18 cellular contexts compared by ENCODE assay signal in the genomic region with DNA sequence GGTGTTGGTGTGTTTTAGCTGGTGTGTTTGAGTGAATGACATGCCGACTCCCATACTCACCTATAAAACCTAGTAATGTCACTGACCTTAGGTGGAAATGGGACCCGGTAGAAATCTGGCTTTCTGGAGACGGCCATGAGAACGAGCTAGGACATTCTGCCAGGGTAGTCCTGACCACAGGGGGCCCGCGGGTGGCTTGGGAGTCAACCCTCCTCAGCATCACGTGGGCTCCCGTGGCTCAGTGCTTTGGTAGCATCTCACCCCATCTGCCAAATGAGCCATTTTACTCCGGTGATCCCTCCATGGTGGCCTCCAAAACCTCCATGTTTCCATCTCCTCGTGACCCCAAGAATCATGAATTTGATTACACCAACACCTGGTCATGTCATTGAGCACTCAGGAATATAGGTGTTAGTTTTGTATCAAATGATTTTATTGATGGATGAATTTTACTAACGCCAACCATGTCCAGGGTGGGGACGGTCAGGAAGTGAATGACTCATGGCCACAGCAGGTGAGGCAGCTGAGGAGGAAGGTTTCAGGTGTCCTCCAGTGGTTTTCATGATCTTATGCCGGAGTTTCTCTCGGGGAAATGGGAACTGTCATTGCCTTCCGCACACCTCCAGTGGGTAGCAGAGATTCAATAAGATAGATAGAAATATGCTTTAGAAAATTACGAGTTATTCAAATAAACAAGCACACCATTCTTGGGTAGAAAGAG.
"Had no signal": no experiment of that assay in that cellular context is flagged by ENCODE, and none has a peak within 500 bp of the region (broad histone marks: within the 10 kb centered on the region; RNA-seq: fewer than 3 reads in every experiment).

No MANE protein-coding gene starts in this region.

- DNase-seq: activated CD4-positive, alpha-beta T cell treated with anti-CD3 and anti-CD28 coated beads for 36 hours; activated CD8-positive, alpha-beta T cell treated with anti-CD3 and anti-CD28 coated beads for 36 hours; activated gamma-delta T cell; activated naive CD4-positive, alpha-beta T cell treated with anti-CD3 and anti-CD28 coated beads for 36 hours; activated T-cell treated with anti-CD3 and anti-CD28 coated beads, Interleukin-2, amount 50 U/mL, for 24 hours; Karpas-422; MM.1S; NCI-H1105; NCI-H1436; NCI-H1694 treated with DMSO at 0.1 percent for 48 hours; NCI-H2081; NCI-H524; SIG-M5; T-cell; T-helper 2 cell; T1000 had no signal

- H3K4me3 ChIP-seq: K562 had no signal

- ATAC-seq: activated CD4-positive, alpha-beta T cell treated with anti-CD3 and anti-CD28 coated beads for 36 hours; activated CD8-positive, alpha-beta T cell treated with anti-CD3 and anti-CD28 coated beads for 36 hours; K562; T-cell had no signal

- H3K27ac ChIP-seq: VCaP had no signal
